In the genomic region with DNA sequence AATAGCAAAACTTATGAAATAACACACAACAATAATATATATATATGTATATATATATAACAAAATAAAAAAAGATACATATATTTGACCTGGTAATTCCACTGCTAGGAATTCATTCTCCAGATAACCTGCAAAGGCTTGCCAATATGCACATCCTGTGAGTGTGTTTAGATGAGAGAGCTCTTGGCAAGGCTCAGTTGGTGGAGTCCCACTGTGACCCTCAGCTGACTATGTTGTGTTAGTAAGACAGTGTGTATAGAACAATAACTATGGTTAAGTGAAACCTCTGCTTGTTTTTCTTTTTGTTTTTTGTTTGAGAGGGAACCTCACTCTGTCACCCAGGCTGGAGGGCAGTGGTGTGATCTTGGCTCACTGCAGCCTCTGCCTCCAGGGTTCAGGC, we compare ENCODE assay signal across 18 cellular contexts. TPM values are rescaled to one million over a fixed set of nuclear protein-coding genes. Genes with fewer than 3 reads are reported as not detected.
A peak's percentile ranks its signal among the peaks of the same experiment; 100 is the strongest.
DNase-seq lines count a peak whose midpoint lies in the region; ATAC-seq and TF ChIP-seq lines count a peak whose summit lies in the region.
"Had no signal": no experiment of that assay in that cellular context is flagged by ENCODE, and none has a peak within 500 bp of the region (broad histone marks: within the 10 kb centered on the region; RNA-seq: fewer than 3 reads in every experiment).

No MANE protein-coding gene starts in this region.

- TF ChIP-seq CTCF in IMR-90 (conservative IDR thresholded peaks at IDR 0.05; ENCODE audit: low read depth, low read length) (no peak), cardiac fibroblast (IDR thresholded peaks at IDR 0.05; ENCODE audit: low read depth, low read length) (no peak), fibroblast of the aortic adventitia (IDR thresholded peaks at IDR 0.05; ENCODE audit: insufficient read depth, low read length) (no peak), sigmoid colon (IDR thresholded peaks at IDR 0.05) (no peak)

- no peak overlapping the region for H3K23ac ChIP-seq in IMR-90 (ENCODE audit: low read depth, low read length)

- POLR2A ChIA-PET in IMR-90 (lab: Charles Lee; ENCODE audit: unreplicated experiment), result no interaction called here

- no peak for TF ChIP-seq RAD21 in IMR-90 (IDR thresholded peaks at IDR 0.05; ENCODE audit: low read length)

- H3K36me3 ChIP-seq in IMR-90 (ENCODE audit: control insufficient read depth, insufficient read depth, low read length) (no peaks in the 10 kb centered on the region), sigmoid colon (no peaks in the 10 kb centered on the region)

- no peak overlapping the region for H3K4me2 ChIP-seq in IMR-90 (ENCODE audit: low read depth, low read length)

- no peaks in the 10 kb centered on the region for H4K20me1 ChIP-seq in IMR-90 (ENCODE audit: insufficient read depth, low read length)

- in situ Hi-C loops in IMR-90 (cut with MboI; ENCODE audit: low sequenced_read_pairs), result no loop called here

- H2BK15ac ChIP-seq in IMR-90 (ENCODE audit: low read depth, low read length), result no peak overlapping the region

- H3K18ac ChIP-seq in IMR-90 (ENCODE audit: low read depth, low read length), result no peak overlapping the region

- no peaks in the 10 kb centered on the region for H3K9me3 ChIP-seq in IMR-90 (ENCODE audit: control insufficient read depth, insufficient read depth, low read length)
- H3K9me3 ChIP-seq in sigmoid colon, result no peaks in the 10 kb centered on the region

- no peak overlapping the region for H2BK5ac ChIP-seq in IMR-90 (ENCODE audit: low read depth, low read length, poor library complexity, severe bottlenecking)

- no peak overlapping the region for H2AFZ ChIP-seq in IMR-90 (replicated peaks; ENCODE audit: low read length, poor library complexity)

- H4K5ac ChIP-seq in IMR-90 (ENCODE audit: low read depth, low read length), result no peak overlapping the region

- H3K4ac ChIP-seq in IMR-90 (ENCODE audit: low read depth, low read length), result no peak overlapping the region

- H3K14ac ChIP-seq in IMR-90 (replicated peaks; ENCODE audit: low read depth, low read length), result no peak overlapping the region

- H3K79me1 ChIP-seq in IMR-90 (ENCODE audit: low read depth in 1 of 2, low read length in 2 of 2), result no peaks in the 10 kb centered on the region

- H2AK9ac ChIP-seq in IMR-90 (replicated peaks; ENCODE audit: low read depth, low read length, poor library complexity), result no peak overlapping the region

- H3K27me3 ChIP-seq in IMR-90 (ENCODE audit: control insufficient read depth, insufficient read depth, low read length) (no peaks in the 10 kb centered on the region), sigmoid colon (no peaks in the 10 kb centered on the region)

- H3K4me3 ChIP-seq in IMR-90 (ENCODE audit: insufficient read depth, low read depth, low read length) (no peak overlapping the region), cardiac fibroblast (replicated peaks in 1 of 2; ENCODE audit: low read depth in 2 of 2, low read length in 2 of 2) (no peak overlapping the region), fibroblast of the aortic adventitia (ENCODE audit: low read depth, low read length) (no peak overlapping the region), sigmoid colon (no peak overlapping the region)
- H3K4me3 ChIP-seq: SK-N-MC had no signal

- H2BK120ac ChIP-seq in IMR-90 (ENCODE audit: low read depth, low read length), result no peak overlapping the region

- no peak for TF ChIP-seq EP300 in sigmoid colon (IDR thresholded peaks at IDR 0.05)

- no peak overlapping the region for H4K91ac ChIP-seq in IMR-90 (ENCODE audit: insufficient read depth, low read depth, low read length)

- intact Hi-C loops in IMR-90 (cut with micrococcal nuclease), result loop anchor here (10.0 kb wide), 1 partner anchor 315 kb away; no protein-coding TSS in a partner anchor
- intact Hi-C loops in sigmoid colon (cut with DNase I), result no loop called here

- no peaks in the 10 kb centered on the region for H3K9me1 ChIP-seq in IMR-90 (ENCODE audit: insufficient read depth, low read length)

- H4K8ac ChIP-seq in IMR-90 (ENCODE audit: low read depth in 2 of 2, low read length in 2 of 2), result no peak overlapping the region

- ATAC-seq in IMR-90 (ENCODE audit: low read depth), result no peak

- DNase-seq in IMR-90 (peak; percentile 32), NCI-H2029 treated with DMSO at 0.1 percent for 48 hours (lab: John Stamatoyannopoulos, UW) (peak; percentile 8), cardiac fibroblast (ENCODE audit: low read depth in 2 of 2) (peak; percentile 27 to 35), fibroblast of the aortic adventitia (ENCODE audit: low read depth) (peak; percentile 36), mucosa of gallbladder (ENCODE audit: low spot score) (no peak), T-helper 9 cell (no peak), SW480 (ENCODE audit: low spot score) (no peak), sigmoid colon (no peak)
- DNase-seq: CD4-positive, alpha-beta memory T cell; DND-41; GF-D8; GOT3; KBM-7; NCI-H1105; NCI-H187 treated with DMSO at 0.1 percent for 48 hours; NCI-H446; NCI-H748 treated with DMSO at 0.1 percent for 48 hours had no signal

- H3K56ac ChIP-seq in IMR-90 (ENCODE audit: extremely low read depth, insufficient read depth, low read length), result no peak overlapping the region

- H2BK20ac ChIP-seq in IMR-90 (ENCODE audit: low read depth, low read length), result no peak overlapping the region

- H3K27ac ChIP-seq in IMR-90 (ENCODE audit: insufficient read depth, low read length) (no peak overlapping the region), sigmoid colon (no peak overlapping the region)
- H3K27ac ChIP-seq: SK-N-MC had no signal

- H2AK5ac ChIP-seq in IMR-90 (ENCODE audit: low read depth, low read length), result no peak overlapping the region

- dilution Hi-C loops in IMR-90 (cut with HindIII; ENCODE audit: low sequenced_read_pairs, unreplicated experiment), result no loop called here

- H3K9ac ChIP-seq in IMR-90 (ENCODE audit: low read depth, low read length), result no peak overlapping the region

- H3K4me1 ChIP-seq in IMR-90 (ENCODE audit: control insufficient read depth, insufficient read depth, low read length), result no peaks in the 10 kb centered on the region
- no peaks in the 10 kb centered on the region for H3K4me1 ChIP-seq in sigmoid colon

- no TSS peak for BruUV-seq in IMR-90 (replicated peaks; lab: Mats Ljungman, UMichigan)

- CTCF ChIA-PET in IMR-90 (lab: Yijun Ruan, JAX), result interaction anchor here (0.6 to 0.8 kb wide), 2 partner anchors 110 to 211 kb away, joined by 3 to 4 read pairs; no protein-coding TSS in a partner anchor

- no peak for TF ChIP-seq POLR2A in IMR-90 (IDR thresholded peaks at IDR 0.05; ENCODE audit: low read depth, low read length)
- no peak for TF ChIP-seq POLR2A in sigmoid colon (IDR thresholded peaks at IDR 0.05)

TF ChIP-seq in IMR-90, 13 proteins besides CTCF, POLR2A, EP300 and RAD21:
- TF ChIP-seq NFE2L2 (IDR thresholded peaks at IDR 0.05; ENCODE audit: low read depth, low read length) (no peak), MAFK (IDR thresholded peaks at IDR 0.05; ENCODE audit: low read depth, low read length) (no peak), CHD1 (IDR thresholded peaks at IDR 0.05; ENCODE audit: low read depth, low read length) (no peak), FOS (IDR thresholded peaks at IDR 0.05; ENCODE audit: low read depth, low read length) (no peak), MAZ (IDR thresholded peaks at IDR 0.05; ENCODE audit: borderline replicate concordance, low read depth, low read length) (no peak), CEBPB (IDR thresholded peaks at IDR 0.05; ENCODE audit: low read depth, low read length) (no peak), RCOR1 (IDR thresholded peaks at IDR 0.05; ENCODE audit: insufficient replicate concordance, low read length) (no peak), BHLHE40 (IDR thresholded peaks at IDR 0.05; ENCODE audit: low read depth, low read length) (no peak), RFX5 (IDR thresholded peaks at IDR 0.05; ENCODE audit: low read depth, low read length) (no peak), MXI1 (IDR thresholded peaks at IDR 0.05; ENCODE audit: borderline replicate concordance, low read depth, low read length) (no peak), SMC3 (IDR thresholded peaks at IDR 0.05; ENCODE audit: low read depth, low read length) (no peak)
- TF ChIP-seq, protein P1, sequence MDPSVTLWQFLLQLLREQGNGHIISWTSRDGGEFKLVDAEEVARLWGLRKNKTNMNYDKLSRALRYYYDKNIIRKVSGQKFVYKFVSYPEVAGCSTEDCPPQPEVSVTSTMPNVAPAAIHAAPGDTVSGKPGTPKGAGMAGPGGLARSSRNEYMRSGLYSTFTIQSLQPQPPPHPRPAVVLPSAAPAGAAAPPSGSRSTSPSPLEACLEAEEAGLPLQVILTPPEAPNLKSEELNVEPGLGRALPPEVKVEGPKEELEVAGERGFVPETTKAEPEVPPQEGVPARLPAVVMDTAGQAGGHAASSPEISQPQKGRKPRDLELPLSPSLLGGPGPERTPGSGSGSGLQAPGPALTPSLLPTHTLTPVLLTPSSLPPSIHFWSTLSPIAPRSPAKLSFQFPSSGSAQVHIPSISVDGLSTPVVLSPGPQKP (IDR thresholded peaks at IDR 0.05; ENCODE audit: borderline replicate concordance, low read depth, low read length), result no peak
- TF ChIP-seq, protein P2, sequence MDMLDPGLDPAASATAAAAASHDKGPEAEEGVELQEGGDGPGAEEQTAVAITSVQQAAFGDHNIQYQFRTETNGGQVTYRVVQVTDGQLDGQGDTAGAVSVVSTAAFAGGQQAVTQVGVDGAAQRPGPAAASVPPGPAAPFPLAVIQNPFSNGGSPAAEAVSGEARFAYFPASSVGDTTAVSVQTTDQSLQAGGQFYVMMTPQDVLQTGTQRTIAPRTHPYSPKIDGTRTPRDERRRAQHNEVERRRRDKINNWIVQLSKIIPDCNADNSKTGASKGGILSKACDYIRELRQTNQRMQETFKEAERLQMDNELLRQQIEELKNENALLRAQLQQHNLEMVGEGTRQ (IDR thresholded peaks at IDR 0.05; ENCODE audit: low read depth, low read length), result no peak
TF ChIP-seq in IMR-90: peak in this region for 0.

RNA-seq across cellular contexts. Expression of a gene that starts 39.5 kb away (rescaled TPM):
- total RNA-seq in IMR-90 (2012; rRNA removed) (318 and 337 TPM in 2 replicates), fibroblast of the aortic adventitia (ENCODE audit: low replicate concordance) (245 and 277 TPM in 2 replicates), mucosa of gallbladder (109 TPM), sigmoid colon (100 to 1,000 TPM; 173 to 334 (median 243) TPM)
- polyA plus RNA-seq in IMR-90 (2012; rRNA removed) (115 and 151 TPM in 2 replicates), sigmoid colon (100 to 1,000 TPM in 1 of 3 donors, 10 to 100 TPM in 2; 58.7 to 115 (median 88.9) TPM)
- 82.4 and 113 TPM in 2 replicates for polyA plus RNA-seq in IMR-90 (2012; cell fraction: cytosol; rRNA removed)
- 86.6 and 232 TPM in 2 replicates for polyA plus RNA-seq in IMR-90 (2012; cell fraction: nucleus; rRNA removed; ENCODE audit: low replicate concordance)

Comparison
In these comparisons a context has a peak if more than half of its experiments do, and no peak if none do; other contexts are left out.
1. DNase-seq: peak in IMR-90 (single experiment), NCI-H2029 treated with DMSO at 0.1 percent for 48 hours (single experiment), cardiac fibroblast (2 of 2) and fibroblast of the aortic adventitia (single experiment); none in mucosa of gallbladder (single experiment), T-helper 9 cell (single experiment), SW480 (single experiment) and sigmoid colon (single experiment).